8 cellular contexts compared by ENCODE assay signal in the genomic region with DNA sequence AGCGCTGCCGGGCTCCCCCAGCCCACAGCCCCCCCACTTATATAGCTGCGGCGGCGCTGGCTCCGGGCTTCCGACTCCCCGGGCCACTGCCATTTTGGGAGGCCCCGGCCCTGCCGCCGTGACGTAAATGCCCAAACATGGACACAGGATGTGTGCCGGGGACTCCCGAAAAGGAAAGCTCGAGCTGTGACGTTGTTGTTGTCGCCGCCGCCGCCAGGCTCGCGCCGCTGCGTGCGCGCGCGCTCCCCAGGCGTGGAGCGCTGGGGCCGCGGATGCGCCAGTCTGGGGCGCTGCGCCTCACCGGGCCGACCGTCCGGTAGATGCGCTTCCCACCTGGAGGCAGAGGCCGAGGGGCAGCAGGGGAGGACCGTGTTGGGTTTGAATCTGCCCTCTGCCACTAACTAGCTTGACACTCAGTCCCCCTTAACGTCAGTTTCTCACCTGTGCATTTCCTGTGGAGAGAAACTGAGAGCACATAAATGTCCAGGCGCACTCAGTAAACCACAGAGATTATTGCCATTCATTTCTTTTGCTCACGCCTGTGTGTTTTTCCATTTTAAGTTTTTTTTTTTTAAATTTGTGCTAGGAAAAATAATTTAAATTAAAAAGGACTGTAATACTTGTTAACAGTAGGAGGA. TPM values are rescaled to one million over a fixed set of nuclear protein-coding genes. Genes with fewer than 3 reads are reported as not detected.
DNase-seq lines count a peak whose midpoint lies in the region; ATAC-seq and TF ChIP-seq lines count a peak whose summit lies in the region.

Gene EGR4, minus strand, starts transcription at position 15 of the 638 bp plus-strand sequence. CDS start 231 bp downstream, outside the sequence.

- peak within 1 kb of the TSS; percentile 64 to 87 (median 78) for H3K4me3 Mint-ChIP-seq in CD4-positive, alpha-beta memory T cell

- CTCF ChIA-PET in CD4-positive, alpha-beta memory T cell (lab: Charles Lee; ENCODE audit: partially characterized antibody) = interaction anchor here (0.8 to 1.3 kb wide), 2 partner anchors 22 to 82 kb away, joined by 3 to 4 read pairs; no protein-coding TSS in a partner anchor

- peak; percentile 85 for ATAC-seq in GM21360 (IDR thresholded peaks at IDR 0.05; ENCODE audit: unreplicated experiment)

- H3K27me3 Mint-ChIP-seq in CD4-positive, alpha-beta memory T cell = peaks cover 37 to 42% of the 10 kb centered on the region in 2 donors

- no peak within 1 kb of the TSS for H3K27ac ChIP-seq in CD4-positive, alpha-beta memory T cell (ENCODE audit: low read depth, low read length)
- H3K27ac ChIP-seq in HL-60 (replicated peaks) (no peak within 1 kb of the TSS), mucosa of rectum (ENCODE audit: low read depth in 2 of 2, low read length in 2 of 2) (no peak within 1 kb of the TSS)

- peaks cover 0 to 1% of the 10 kb centered on the region in 2 donors for H3K36me3 Mint-ChIP-seq in CD4-positive, alpha-beta memory T cell

- DNase-seq in CD4-positive, alpha-beta memory T cell = peak; percentile 90 to 97 (median 92)
- DNase-seq in HL-60 (ENCODE audit: low read depth in 1 of 2, low spot score in 1 of 2) = peak; percentile 70 to 85
- peak; percentile 62 for DNase-seq in NK-92 treated with Interleukin-12 subunit alpha and Interleukin-12 subunit beta, amount 100 ng/mL, for 24 hours (lab: John Stamatoyannopoulos, UW)
- DNase-seq in activated CD8-positive, alpha-beta memory T cell treated with anti-CD3 and anti-CD28 coated beads, Interleukin-2, amount 50 U/mL, for 1 hour (ENCODE audit: extremely low read depth) = peak; percentile 76
- peak; percentile 75 for DNase-seq in stimulated activated CD8-positive, alpha-beta memory T cell treated with anti-CD3 and anti-CD28 coated beads, Interleukin-7, amount 100 ng/mL, for 24 hours (ENCODE audit: low read depth)

- H3K9me3 ChIP-seq in CD4-positive, alpha-beta memory T cell (ENCODE audit: control insufficient read depth in 1 of 2, low read length in 2 of 2) = no peaks in the 10 kb centered on the region
- H3K9me3 ChIP-seq in endocrine pancreas (ENCODE audit: control insufficient read depth, low read length) (no peaks in the 10 kb centered on the region), mucosa of rectum (ENCODE audit: control insufficient read depth in 2 of 2, low read length in 2 of 2) (no peaks in the 10 kb centered on the region)

- H3K4me1 ChIP-seq in CD4-positive, alpha-beta memory T cell (ENCODE audit: insufficient read depth, low read length) = peaks cover 28% of the 10 kb centered on the region
- peaks cover 4% of the 10 kb centered on the region for H3K4me1 ChIP-seq in endocrine pancreas (ENCODE audit: control insufficient read depth, insufficient read depth, low read length)
- H3K4me1 ChIP-seq in mucosa of rectum (ENCODE audit: control insufficient read depth in 2 of 2, insufficient read depth in 2 of 2, low read length in 2 of 2) = peaks cover 2 to 12% of the 10 kb centered on the region in 2 donors

- intact Hi-C loops in CD4-positive, alpha-beta memory T cell (cut with micrococcal nuclease) = loop anchor here (1.0 to 5.0 kb wide), 4 partner anchors 24 to 221 kb away; partner anchors contain the start of genes ALMS1, SFXN5 and SMYD5

- peaks cover 6 to 22% (median 15%) of the 10 kb centered on the region in 4 donors for H3K4me1 Mint-ChIP-seq in CD4-positive, alpha-beta memory T cell

- H3K27ac Mint-ChIP-seq in CD4-positive, alpha-beta memory T cell = peak within 1 kb of the TSS in 4 of 7 donors; percentile 69 to 77 (median 72)

- peaks cover 0 to 2% (median 0%) of the 10 kb centered on the region in 8 donors for H3K9me3 Mint-ChIP-seq in CD4-positive, alpha-beta memory T cell

- no peak for TF ChIP-seq CTCF in HL-60 (IDR thresholded peaks at IDR 0.05; ENCODE audit: insufficient read depth, low read length)

- H3K27me3 ChIP-seq in CD4-positive, alpha-beta memory T cell (ENCODE audit: insufficient read depth, low read length) = peaks cover 30% of the 10 kb centered on the region
- H3K27me3 ChIP-seq in HL-60 (ENCODE audit: insufficient read depth, poor library complexity, severe bottlenecking) (peaks cover 43% of the 10 kb centered on the region), endocrine pancreas (ENCODE audit: control insufficient read depth, insufficient read depth, low read length) (no peaks in the 10 kb centered on the region), mucosa of rectum (ENCODE audit: control insufficient read depth in 2 of 2, insufficient read depth in 2 of 2, low read length in 2 of 2) (peaks cover 39 to 48% of the 10 kb centered on the region in 2 donors)

- POLR2A ChIA-PET in CD4-positive, alpha-beta memory T cell (lab: Charles Lee; ENCODE audit: partially characterized antibody) = interaction anchor here (0.6 to 1.2 kb wide), 3 partner anchors 59 to 605 kb away, joined by 3 to 6 read pairs (median 6); partner anchors contain the start of genes ALMS1 and CCT7

- peak within 1 kb of the TSS; percentile 88 for H3K9ac ChIP-seq in endocrine pancreas (ENCODE audit: control insufficient read depth, insufficient read depth, low read length)
- H3K9ac ChIP-seq in mucosa of rectum (ENCODE audit: low read depth in 1 of 2, low read length in 2 of 2) = no peak within 1 kb of the TSS

- no peaks in the 10 kb centered on the region for H3K36me3 ChIP-seq in CD4-positive, alpha-beta memory T cell (ENCODE audit: insufficient read depth, low read length)
- H3K36me3 ChIP-seq in endocrine pancreas (ENCODE audit: control insufficient read depth, insufficient read depth, low read length) = no peaks in the 10 kb centered on the region
- no peaks in the 10 kb centered on the region for H3K36me3 ChIP-seq in mucosa of rectum (ENCODE audit: control insufficient read depth in 2 of 2, insufficient read depth in 2 of 2, low read length in 2 of 2)

- H3K4me3 ChIP-seq in CD4-positive, alpha-beta memory T cell (ENCODE audit: low read length in 2 of 2) = peak within 1 kb of the TSS; percentile 55 to 71
- peak within 1 kb of the TSS; percentile 55 for H3K4me3 ChIP-seq in HL-60 (replicated peaks; ENCODE audit: insufficient read depth, low read length)
- peak within 1 kb of the TSS; percentile 70 for H3K4me3 ChIP-seq in endocrine pancreas (ENCODE audit: control insufficient read depth, insufficient read depth, low read length)
- peak within 1 kb of the TSS; percentile 41 to 56 for H3K4me3 ChIP-seq in mucosa of rectum (ENCODE audit: low read length in 2 of 2)

RNA-seq across cellular contexts. Expression of gene EGR4, which starts in this region (rescaled TPM):
- total RNA-seq in CD4-positive, alpha-beta memory T cell = not detected
- polyA plus RNA-seq in CD4-positive, alpha-beta memory T cell = not detected

Comparison
In these comparisons a context has a peak if more than half of its experiments do, and no peak if none do; other contexts are left out.
1. Peak in DNase-seq and H3K4me3 ChIP-seq in CD4-positive, alpha-beta memory T cell; RNA of the gene not detected or under 1 TPM.